ENCODE assay signal across 8 cellular contexts in the genomic region with DNA sequence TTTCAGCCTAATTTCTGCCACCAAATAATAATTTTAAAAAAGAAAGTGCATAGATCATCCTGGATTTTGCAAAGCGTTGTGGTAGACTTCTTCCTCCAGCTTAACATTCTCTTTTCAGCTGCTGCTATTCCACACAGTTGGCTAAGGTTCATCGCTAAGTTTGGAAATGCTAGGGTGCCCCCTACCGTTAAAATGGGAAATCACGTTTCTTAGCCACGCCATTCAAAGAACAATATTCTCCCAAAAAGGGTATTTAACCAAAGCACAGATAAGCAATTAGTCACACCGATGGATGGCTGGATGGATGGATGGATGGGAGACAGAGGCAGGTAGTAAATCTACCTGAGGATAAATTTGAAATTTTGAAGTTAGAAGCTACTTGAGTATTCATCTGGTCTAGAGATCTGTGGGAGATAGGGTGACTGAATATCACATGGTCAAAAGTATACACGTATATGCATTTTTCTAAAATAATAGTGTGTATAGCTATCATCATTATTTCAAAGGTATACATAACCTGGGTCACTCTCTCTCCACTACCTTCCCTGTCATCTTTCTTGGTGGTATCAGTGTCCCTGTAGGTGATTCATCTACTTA.
A peak's percentile ranks its signal among the peaks of the same experiment; 100 is the strongest.
DNase-seq lines count a peak whose midpoint lies in the region; ATAC-seq and TF ChIP-seq lines count a peak whose summit lies in the region.

No MANE protein-coding gene starts in this region.

- H2AFZ ChIP-seq in neural cell (ENCODE audit: low read depth, low read length) = no peak overlapping the region

- peaks cover 21% of the 10 kb centered on the region for H3K27me3 Mint-ChIP-seq in CD4-positive, CD25-positive, alpha-beta regulatory T cell

- H3K36me3 ChIP-seq in CD4-positive, CD25-positive, alpha-beta regulatory T cell (ENCODE audit: control insufficient read depth, insufficient read depth, low read length) = no peaks in the 10 kb centered on the region
- no peaks in the 10 kb centered on the region for H3K36me3 ChIP-seq in neural cell (ENCODE audit: insufficient read depth, low read length)

- no peak overlapping the region for H3K27ac ChIP-seq in CD4-positive, CD25-positive, alpha-beta regulatory T cell (ENCODE audit: insufficient read depth, low read length, poor library complexity, severe bottlenecking)
- H3K27ac ChIP-seq in neural cell (ENCODE audit: low read length) = no peak overlapping the region

- peak; percentile 93 for TF ChIP-seq RAD21 in neural cell (conservative IDR thresholded peaks at IDR 0.05)

- no peaks in the 10 kb centered on the region for H3K27me3 ChIP-seq in CD4-positive, CD25-positive, alpha-beta regulatory T cell (ENCODE audit: control insufficient read depth, insufficient read depth, low read length)
- H3K27me3 ChIP-seq in neural cell (ENCODE audit: insufficient read depth, low read depth, low read length) = no peaks in the 10 kb centered on the region

- H3K9ac ChIP-seq in neural cell (ENCODE audit: low read length) = no peak overlapping the region

- no peaks in the 10 kb centered on the region for H3K36me3 Mint-ChIP-seq in CD4-positive, CD25-positive, alpha-beta regulatory T cell

- H4K20me1 ChIP-seq in neural cell (ENCODE audit: insufficient read depth) = no peaks in the 10 kb centered on the region

- no peaks in the 10 kb centered on the region for H3K9me2 ChIP-seq in neural cell (ENCODE audit: insufficient read depth, low read length)

- TF ChIP-seq CTCF in neural cell (IDR thresholded peaks at IDR 0.05; ENCODE audit: poor library complexity, severe bottlenecking) = peak; percentile 92

- H3K4me3 Mint-ChIP-seq in CD4-positive, CD25-positive, alpha-beta regulatory T cell = no peak overlapping the region

- no peaks in the 10 kb centered on the region for H3K4me1 ChIP-seq in CD4-positive, CD25-positive, alpha-beta regulatory T cell (ENCODE audit: control insufficient read depth, insufficient read depth, low read length, poor library complexity, severe bottlenecking)

- H3K4me1 Mint-ChIP-seq in CD4-positive, CD25-positive, alpha-beta regulatory T cell = peaks cover 0 to 4% (median 0%) of the 10 kb centered on the region in 4 donors

- H3K79me2 ChIP-seq in neural cell (replicated peaks; ENCODE audit: insufficient read depth, low read length) = no peaks in the 10 kb centered on the region

- H3K27ac Mint-ChIP-seq in CD4-positive, CD25-positive, alpha-beta regulatory T cell = no peak overlapping the region

- H3K9me3 Mint-ChIP-seq in CD4-positive, CD25-positive, alpha-beta regulatory T cell = peaks cover 0 to 3% (median 0%) of the 10 kb centered on the region in 7 donors

- no peak for TF ChIP-seq EP300 in neural cell (conservative IDR thresholded peaks at IDR 0.05; ENCODE audit: poor library complexity, severe bottlenecking)

- ATAC-seq in CD4-positive, CD25-positive, alpha-beta regulatory T cell (ENCODE audit: low read depth in 2 of 2) = peak in 1 of 2 donors; percentile 55
- ATAC-seq in GM18861 (IDR thresholded peaks at IDR 0.05; ENCODE audit: unreplicated experiment) = peak; percentile 89
- ATAC-seq in HG03039 (IDR thresholded peaks at IDR 0.05; ENCODE audit: unreplicated experiment) = peak; percentile 80

- no peaks in the 10 kb centered on the region for H3F3A ChIP-seq in neural cell (ENCODE audit: insufficient read depth, low read length, poor library complexity, severe bottlenecking)

- no peak overlapping the region for H3K4me3 ChIP-seq in CD4-positive, CD25-positive, alpha-beta regulatory T cell (ENCODE audit: low read depth, low read length)
- H3K4me3 ChIP-seq in neural cell (ENCODE audit: low read length) = no peak overlapping the region

- peak in 2 of 3 donors; percentile 14 to 56 for DNase-seq in CD4-positive, CD25-positive, alpha-beta regulatory T cell
- DNase-seq in NCI-H2171 treated with DMSO at 0.1 percent for 48 hours (lab: John Stamatoyannopoulos, UW) (peak; percentile 40), fibroblast of gingiva (ENCODE audit: low read depth) (peak; percentile 53)
- peak; percentile 20 for DNase-seq in activated CD4-positive, alpha-beta T cell treated with anti-CD3 and anti-CD28 coated beads, Interleukin-2, amount 50 U/mL, for 1 hour
- no peak for DNase-seq in activated CD4-positive, CD25-positive, alpha-beta regulatory T cell treated with anti-CD3 and anti-CD28 coated beads, Interleukin-2, amount 50 U/mL, for 72 hours

- H3K4me2 ChIP-seq in neural cell (ENCODE audit: low read length) = no peak overlapping the region

- H3K9me3 ChIP-seq in CD4-positive, CD25-positive, alpha-beta regulatory T cell (ENCODE audit: control insufficient read depth in 2 of 2, low read length in 2 of 2) = no peaks in the 10 kb centered on the region
- H3K9me3 ChIP-seq in neural cell (ENCODE audit: low read length) = no peaks in the 10 kb centered on the region

TF ChIP-seq in neural cell, 6 proteins besides CTCF, POLR2A, EP300 and RAD21:
- no peak for TF ChIP-seq EZH2 (IDR thresholded peaks at IDR 0.05; ENCODE audit: borderline replicate concordance, insufficient read depth, low read length, poor library complexity, severe bottlenecking)
- peak; percentile 94 for TF ChIP-seq SMC3 (conservative IDR thresholded peaks at IDR 0.05; ENCODE audit: poor library complexity)
- no peak for TF ChIP-seq MXI1 (conservative IDR thresholded peaks at IDR 0.05; ENCODE audit: poor library complexity, severe bottlenecking)
- no peak for TF ChIP-seq POLR2AphosphoS5 (IDR thresholded peaks at IDR 0.05)
- TF ChIP-seq, protein P1, sequence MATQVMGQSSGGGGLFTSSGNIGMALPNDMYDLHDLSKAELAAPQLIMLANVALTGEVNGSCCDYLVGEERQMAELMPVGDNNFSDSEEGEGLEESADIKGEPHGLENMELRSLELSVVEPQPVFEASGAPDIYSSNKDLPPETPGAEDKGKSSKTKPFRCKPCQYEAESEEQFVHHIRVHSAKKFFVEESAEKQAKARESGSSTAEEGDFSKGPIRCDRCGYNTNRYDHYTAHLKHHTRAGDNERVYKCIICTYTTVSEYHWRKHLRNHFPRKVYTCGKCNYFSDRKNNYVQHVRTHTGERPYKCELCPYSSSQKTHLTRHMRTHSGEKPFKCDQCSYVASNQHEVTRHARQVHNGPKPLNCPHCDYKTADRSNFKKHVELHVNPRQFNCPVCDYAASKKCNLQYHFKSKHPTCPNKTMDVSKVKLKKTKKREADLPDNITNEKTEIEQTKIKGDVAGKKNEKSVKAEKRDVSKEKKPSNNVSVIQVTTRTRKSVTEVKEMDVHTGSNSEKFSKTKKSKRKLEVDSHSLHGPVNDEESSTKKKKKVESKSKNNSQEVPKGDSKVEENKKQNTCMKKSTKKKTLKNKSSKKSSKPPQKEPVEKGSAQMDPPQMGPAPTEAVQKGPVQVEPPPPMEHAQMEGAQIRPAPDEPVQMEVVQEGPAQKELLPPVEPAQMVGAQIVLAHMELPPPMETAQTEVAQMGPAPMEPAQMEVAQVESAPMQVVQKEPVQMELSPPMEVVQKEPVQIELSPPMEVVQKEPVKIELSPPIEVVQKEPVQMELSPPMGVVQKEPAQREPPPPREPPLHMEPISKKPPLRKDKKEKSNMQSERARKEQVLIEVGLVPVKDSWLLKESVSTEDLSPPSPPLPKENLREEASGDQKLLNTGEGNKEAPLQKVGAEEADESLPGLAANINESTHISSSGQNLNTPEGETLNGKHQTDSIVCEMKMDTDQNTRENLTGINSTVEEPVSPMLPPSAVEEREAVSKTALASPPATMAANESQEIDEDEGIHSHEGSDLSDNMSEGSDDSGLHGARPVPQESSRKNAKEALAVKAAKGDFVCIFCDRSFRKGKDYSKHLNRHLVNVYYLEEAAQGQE (IDR thresholded peaks at IDR 0.05; ENCODE audit: borderline replicate concordance) = no peak
